In the genomic region with DNA sequence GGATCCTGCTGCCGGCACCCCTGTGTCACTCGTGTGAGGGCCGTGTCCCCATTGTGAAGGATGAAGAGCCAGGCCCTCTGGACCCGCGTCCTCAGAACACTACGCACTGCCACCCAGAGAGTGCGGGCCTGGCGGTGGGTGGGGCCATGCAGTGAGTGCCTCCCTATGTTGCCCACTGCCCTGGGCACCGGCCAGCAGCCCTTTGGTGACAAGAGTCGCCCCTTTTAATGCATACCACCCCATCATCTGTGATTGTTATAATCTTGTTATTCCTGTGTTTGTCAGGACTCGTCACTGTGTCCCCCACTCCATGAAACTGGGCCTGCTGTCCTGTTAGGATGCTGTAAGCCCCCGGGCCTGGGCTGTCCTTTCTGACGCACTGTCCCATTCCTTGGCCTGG, we compare ENCODE assay signal across 16 cellular contexts. TPM values are rescaled to one million over a fixed set of nuclear protein-coding genes. Genes with fewer than 3 reads are reported as not detected.
"Had no signal": no experiment of that assay in that cellular context is flagged by ENCODE, and none has a peak within 500 bp of the region (broad histone marks: within the 10 kb centered on the region; RNA-seq: fewer than 3 reads in every experiment).

No MANE protein-coding gene starts in this region.

RNA-seq across cellular contexts. Expression of a gene that starts 6.6 kb away (rescaled TPM):
- total RNA-seq: psoas muscle had no signal

RNA-seq across cellular contexts. Expression of a gene that starts 9.3 kb away (rescaled TPM):
- total RNA-seq: naive thymus-derived CD8-positive, alpha-beta T cell; natural killer cell treated with Interleukin-12 subunit alpha and Interleukin-12 subunit beta and Interleukin-15 and Interleukin-18, amount 100 ng/mL, for 72 hours; occipital lobe; osteoblast; psoas muscle; renal cortical epithelial cell; right lobe of liver; spleen; suprapubic skin; transverse colon; upper lobe of left lung; urinary bladder had no signal
- polyA plus RNA-seq: naive thymus-derived CD8-positive, alpha-beta T cell; psoas muscle; spleen; urinary bladder had no signal

RNA-seq across cellular contexts. Expression of a gene that starts 59.9 kb away (rescaled TPM):
- total RNA-seq: naive thymus-derived CD8-positive, alpha-beta T cell; natural killer cell treated with Interleukin-12 subunit alpha and Interleukin-12 subunit beta and Interleukin-15 and Interleukin-18, amount 100 ng/mL, for 72 hours; occipital lobe; osteoblast; pancreas; progenitor cell of endocrine pancreas; psoas muscle; renal cortical epithelial cell; right lobe of liver; smooth muscle cell; spleen; suprapubic skin; upper lobe of left lung; urinary bladder had no signal
- polyA plus RNA-seq: naive thymus-derived CD8-positive, alpha-beta T cell; neural cell; smooth muscle cell; urinary bladder had no signal
